ENCODE assay signal across 10 cellular contexts in the genomic region with DNA sequence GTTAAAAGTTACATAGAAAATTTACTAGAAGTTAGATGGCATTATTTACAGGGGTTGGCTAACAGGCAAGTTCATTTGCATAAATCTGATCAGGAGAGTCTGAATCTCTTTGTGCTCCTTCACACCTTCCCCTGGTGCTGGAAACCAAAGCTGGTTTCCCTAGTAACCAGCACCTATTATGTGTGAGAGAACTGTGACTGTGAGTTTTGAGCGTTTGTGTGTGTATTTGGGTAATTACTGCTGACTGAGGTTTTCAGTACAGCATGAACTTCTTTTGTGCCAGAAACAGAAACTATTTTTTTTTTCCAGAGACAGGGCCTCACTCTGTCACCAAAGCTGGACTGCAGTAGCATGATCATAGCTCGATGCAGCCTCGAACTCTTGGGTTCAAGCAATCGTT. TPM values are rescaled to one million over a fixed set of nuclear protein-coding genes. Genes with fewer than 3 reads are reported as not detected.
A peak's percentile ranks its signal among the peaks of the same experiment; 100 is the strongest.
DNase-seq lines count a peak whose midpoint lies in the region; ATAC-seq and TF ChIP-seq lines count a peak whose summit lies in the region.
"Had no signal": no experiment of that assay in that cellular context is flagged by ENCODE, and none has a peak within 500 bp of the region (broad histone marks: within the 10 kb centered on the region; RNA-seq: fewer than 3 reads in every experiment).

No MANE protein-coding gene starts in this region.

- peak overlapping the region; percentile 43 to 99 (median 88) for H3K27ac ChIP-seq in dorsolateral prefrontal cortex

- ATAC-seq in HG03135 (IDR thresholded peaks at IDR 0.05; ENCODE audit: unreplicated experiment) = peak; percentile 80

- H3K27me3 Mint-ChIP-seq in CD14-positive monocyte (ENCODE audit: low read depth in 3 of 3) = peaks cover 0 to 2% (median 0%) of the 10 kb centered on the region in 3 donors
- H3K27me3 Mint-ChIP-seq: CD4-positive, CD25-positive, alpha-beta regulatory T cell had no signal

- intact Hi-C loops in dorsolateral prefrontal cortex (cut with DNase I) = loop anchor here in 1 of 2 donors (5.0 kb wide), 1 partner anchor 40 kb away; a partner anchor contains a TSS
- intact Hi-C loops in CD14-positive monocyte (cut with micrococcal nuclease) = no loop called here

- H3K27me3 ChIP-seq in dorsolateral prefrontal cortex = no peaks in the 10 kb centered on the region

- TF ChIP-seq CTCF in dorsolateral prefrontal cortex (IDR thresholded peaks at IDR 0.05 in 54 of 56, conservative IDR thresholded peaks at IDR 0.05 in 2 of 56; ENCODE audit: low read depth in 1 of 56, partially characterized antibody in 56 of 56) (peak in 2 of 56 donors; percentile 10 to 15), CD14-positive monocyte (IDR thresholded peaks at IDR 0.05) (no peak)

- no peak overlapping the region for H3K4me3 ChIP-seq in dorsolateral prefrontal cortex

- no peaks in the 10 kb centered on the region for H3K36me3 Mint-ChIP-seq in CD14-positive monocyte
- H3K36me3 Mint-ChIP-seq: CD4-positive, CD25-positive, alpha-beta regulatory T cell had no signal

- peaks cover 32% of the 10 kb centered on the region for H3K4me1 Mint-ChIP-seq in CD14-positive monocyte

- peak; percentile 6 for DNase-seq in stimulated activated CD4-positive, alpha-beta T cell treated with anti-CD3 and anti-CD28 coated beads, Interleukin-4, amount 100 ng/mL, for 24 hours
- DNase-seq in stimulated activated CD4-positive, alpha-beta T cell treated with anti-CD3 and anti-CD28 coated beads, Interleukin-2, amount 100 ng/mL, for 24 hours = no peak
- DNase-seq in dorsolateral prefrontal cortex (no peak), HuH-7 (ENCODE audit: low spot score) (no peak), CD14-positive monocyte (ENCODE audit: low spot score) (no peak)
- DNase-seq in activated effector memory CD4-positive, alpha-beta T cell treated with anti-CD3 and anti-CD28 coated beads, Interleukin-2, amount 50 U/mL, for 16 hours = no peak
- no peak for DNase-seq in activated CD4-positive, alpha-beta T cell treated with anti-CD3 and anti-CD28 coated beads, Interleukin-2, amount 50 U/mL, for 4 hours
- DNase-seq: activated gamma-delta T cell treated with Interleukin-2 at 50 U/mL for 16 hours had no signal

- peaks cover 0 to 2% (median 0%) of the 10 kb centered on the region in 7 donors for H3K9me3 Mint-ChIP-seq in CD14-positive monocyte

- peak overlapping the region in 2 of 7 donors; percentile 33 to 34 for H3K27ac Mint-ChIP-seq in CD14-positive monocyte

- no peak overlapping the region for H3K4me3 Mint-ChIP-seq in CD14-positive monocyte
- H3K4me3 Mint-ChIP-seq: CD4-positive, CD25-positive, alpha-beta regulatory T cell had no signal

RNA-seq across cellular contexts. Expression of a gene that starts 10.3 kb away (rescaled TPM):
- total RNA-seq in dorsolateral prefrontal cortex = under 1 TPM in 12 of 120 experiments, not detected in 108; 0.25 to 0.92 (median 0.31) TPM
- not detected for polyA plus RNA-seq in CD14-positive monocyte
- total RNA-seq: CD4-positive, CD25-positive, alpha-beta regulatory T cell had no signal

RNA-seq across cellular contexts. Expression of a gene that starts 24.9 kb away (rescaled TPM):
- 100 to 1,000 TPM in 3 of 120 experiments, 10 to 100 TPM in 117; 23.2 to 313 (median 49.2) TPM for total RNA-seq in dorsolateral prefrontal cortex
- 10 to 100 TPM; 12.1 to 17.1 TPM for polyA plus RNA-seq in CD14-positive monocyte

RNA-seq across cellular contexts. Expression of a gene that starts 39.7 kb away (rescaled TPM):
- total RNA-seq in dorsolateral prefrontal cortex = 100 to 1,000 TPM in 3 of 120 experiments, 10 to 100 TPM in 113, 1 to 10 TPM in 4; 8.6 to 195 (median 16.5) TPM
- 10 to 100 TPM; 26.4 to 38.0 TPM for polyA plus RNA-seq in CD14-positive monocyte

RNA-seq across cellular contexts. Expression of a gene that starts 46.8 kb away (rescaled TPM):
- total RNA-seq in dorsolateral prefrontal cortex = 10 to 100 TPM; 10.6 to 33.5 (median 19.0) TPM
- 1 to 10 TPM; 5.8 to 8.0 TPM for polyA plus RNA-seq in CD14-positive monocyte
